Comparison of ENCODE assay signal across 1 cellular context in the genomic region with DNA sequence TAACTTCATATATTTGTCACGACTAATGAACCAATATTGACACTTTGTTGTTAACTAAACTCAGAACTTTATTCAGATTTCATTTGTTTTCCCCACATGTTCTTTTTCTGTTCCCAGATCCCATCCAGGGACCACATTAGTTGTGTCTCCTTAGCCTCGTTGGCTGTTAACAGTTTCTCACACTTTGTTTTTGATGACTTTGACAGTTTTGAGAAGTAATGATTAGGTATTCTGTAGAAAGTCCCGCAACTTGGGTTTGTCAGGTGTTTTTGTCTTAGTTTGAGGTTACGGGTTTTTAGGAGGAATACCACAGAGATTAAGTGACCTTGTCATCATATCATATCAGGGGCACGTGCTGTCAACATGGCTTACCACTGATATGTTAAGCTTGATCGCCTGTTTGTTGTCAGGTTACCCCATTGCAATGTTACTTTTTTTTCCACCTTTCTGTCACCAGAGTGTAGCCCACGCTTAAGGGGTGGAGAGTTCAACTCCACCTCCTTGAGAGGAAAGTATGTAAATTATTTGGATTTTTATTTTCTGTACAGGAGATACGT.
TF ChIP-seq lines count a peak whose summit lies in the region.

No MANE protein-coding gene starts in this region.

TF ChIP-seq in GM12878, 131 proteins besides CTCF, POLR2A, EP300 and RAD21:
- TF ChIP-seq IKZF1 (conservative IDR thresholded peaks at IDR 0.05) = 0 out of 2 replicates have a peak, but pooled peaks have one; percentile 23
- no peak for TF ChIP-seq TARDBP (IDR thresholded peaks at IDR 0.05; ENCODE audit: borderline replicate concordance)
- TF ChIP-seq RUNX3 (IDR thresholded peaks at IDR 0.05; ENCODE audit: low read length) = peak; percentile 74
- TF ChIP-seq, protein P1, sequence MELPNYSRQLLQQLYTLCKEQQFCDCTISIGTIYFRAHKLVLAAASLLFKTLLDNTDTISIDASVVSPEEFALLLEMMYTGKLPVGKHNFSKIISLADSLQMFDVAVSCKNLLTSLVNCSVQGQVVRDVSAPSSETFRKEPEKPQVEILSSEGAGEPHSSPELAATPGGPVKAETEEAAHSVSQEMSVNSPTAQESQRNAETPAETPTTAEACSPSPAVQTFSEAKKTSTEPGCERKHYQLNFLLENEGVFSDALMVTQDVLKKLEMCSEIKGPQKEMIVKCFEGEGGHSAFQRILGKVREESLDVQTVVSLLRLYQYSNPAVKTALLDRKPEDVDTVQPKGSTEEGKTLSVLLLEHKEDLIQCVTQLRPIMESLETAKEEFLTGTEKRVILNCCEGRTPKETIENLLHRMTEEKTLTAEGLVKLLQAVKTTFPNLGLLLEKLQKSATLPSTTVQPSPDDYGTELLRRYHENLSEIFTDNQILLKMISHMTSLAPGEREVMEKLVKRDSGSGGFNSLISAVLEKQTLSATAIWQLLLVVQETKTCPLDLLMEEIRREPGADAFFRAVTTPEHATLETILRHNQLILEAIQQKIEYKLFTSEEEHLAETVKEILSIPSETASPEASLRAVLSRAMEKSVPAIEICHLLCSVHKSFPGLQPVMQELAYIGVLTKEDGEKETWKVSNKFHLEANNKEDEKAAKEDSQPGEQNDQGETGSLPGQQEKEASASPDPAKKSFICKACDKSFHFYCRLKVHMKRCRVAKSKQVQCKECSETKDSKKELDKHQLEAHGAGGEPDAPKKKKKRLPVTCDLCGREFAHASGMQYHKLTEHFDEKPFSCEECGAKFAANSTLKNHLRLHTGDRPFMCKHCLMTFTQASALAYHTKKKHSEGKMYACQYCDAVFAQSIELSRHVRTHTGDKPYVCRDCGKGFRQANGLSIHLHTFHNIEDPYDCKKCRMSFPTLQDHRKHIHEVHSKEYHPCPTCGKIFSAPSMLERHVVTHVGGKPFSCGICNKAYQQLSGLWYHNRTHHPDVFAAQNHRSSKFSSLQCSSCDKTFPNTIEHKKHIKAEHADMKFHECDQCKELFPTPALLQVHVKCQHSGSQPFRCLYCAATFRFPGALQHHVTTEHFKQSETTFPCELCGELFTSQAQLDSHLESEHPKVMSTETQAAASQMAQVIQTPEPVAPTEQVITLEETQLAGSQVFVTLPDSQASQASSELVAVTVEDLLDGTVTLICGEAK (IDR thresholded peaks at IDR 0.05; ENCODE audit: borderline replicate concordance) = no peak
- TF ChIP-seq MTA2 (IDR thresholded peaks at IDR 0.05; ENCODE audit: low read depth) = peak; percentile 14; the same call in 1 of the 2 replicates
- no peak for TF ChIP-seq SREBF1 (IDR thresholded peaks at IDR 0.05; ENCODE audit: low read length)
- TF ChIP-seq ZNF274 (IDR thresholded peaks at IDR 0.05; ENCODE audit: insufficient read depth, insufficient read length) = no peak
- TF ChIP-seq IKZF2 (IDR thresholded peaks at IDR 0.05) = 0 out of 4 replicates have a peak, but pooled peaks of 1 of the 2 experiments have one; percentile 16
- peak; percentile 87 to 88 for TF ChIP-seq BHLHE40 (IDR thresholded peaks at IDR 0.05; ENCODE audit: borderline replicate concordance in 1 of 2, low read depth in 2 of 2, low read length in 1 of 2)
- TF ChIP-seq ATF7 (IDR thresholded peaks at IDR 0.05; ENCODE audit: low read depth) = 0 out of 2 replicates have a peak, but pooled peaks have one; percentile 14
- 0 out of 2 replicates have a peak, but pooled peaks have one; percentile 26 for TF ChIP-seq NR2F1 (conservative IDR thresholded peaks at IDR 0.05)
- peak; percentile 29; the same call in 1 of the 2 replicates for TF ChIP-seq RAD51 (IDR thresholded peaks at IDR 0.05)
